8 cellular contexts compared by ENCODE assay signal in genomic region chr4:158722917-158723793, GRCh38. TPM values are rescaled to one million over a fixed set of nuclear protein-coding genes. Genes with fewer than 3 reads are reported as not detected.
DNase-seq lines count a peak whose midpoint lies in the region; ATAC-seq and TF ChIP-seq lines count a peak whose summit lies in the region.

TSS of gene PPID (minus strand) at chr4:158723396. CDS start at chr4:158723288, 108 bp downstream.

- H3K4me2 ChIP-seq in BLaER1 treated with 17β-estradiol and CSF1 and Interleukin-3, amounts not matched to agents 10 nM and 100 nM, result peak within 1 kb of the TSS; percentile 77 to 99 (median 88)

- peak within 1 kb of the TSS; percentile 80 to 94 (median 87) for H3K27ac ChIP-seq in BLaER1 treated with 17β-estradiol and CSF1 and Interleukin-3, amounts not matched to agents 10 nM and 100 nM
- H3K27ac ChIP-seq in left lung, result peak within 1 kb of the TSS; percentile 91 to 97

- H3K4me1 ChIP-seq in BLaER1 treated with 17β-estradiol and CSF1 and Interleukin-3, amounts not matched to agents 10 nM and 100 nM, result peaks cover 5 to 25% (median 14%) of the 10 kb centered on the region in 10 experiments; a peak in 17 of 20 replicates
- peaks cover 0 to 22% of the 10 kb centered on the region in 2 donors for H3K4me1 ChIP-seq in left lung

- H3K36me3 ChIP-seq in BLaER1 treated with 17β-estradiol and CSF1 and Interleukin-3, amounts not matched to agents 10 nM and 100 nM, result peaks cover 25 to 37% (median 34%) of the 10 kb centered on the region in 11 experiments
- peaks cover 0 to 29% of the 10 kb centered on the region in 2 donors for H3K36me3 ChIP-seq in left lung

- intact Hi-C loops in left lung (cut with DNase I), result no loop called here

- peak within 1 kb of the TSS; percentile 73 to 93 (median 85) for H3K4me3 ChIP-seq in BLaER1 treated with 17β-estradiol and CSF1 and Interleukin-3, amounts not matched to agents 10 nM and 100 nM
- peak within 1 kb of the TSS; percentile 50 to 93 for H3K4me3 ChIP-seq in left lung

- peaks cover 0 to under 1% (median 0%) of the 10 kb centered on the region in 11 experiments; a peak in 2 of 22 replicates for H4K20me1 ChIP-seq in BLaER1 treated with 17β-estradiol and CSF1 and Interleukin-3, amounts not matched to agents 10 nM and 100 nM

- no peak for TF ChIP-seq CTCF in left lung (IDR thresholded peaks at IDR 0.05)

- ATAC-seq in GM19328 (IDR thresholded peaks at IDR 0.05; ENCODE audit: unreplicated experiment) (peak; percentile 94), HG03469 (IDR thresholded peaks at IDR 0.05; ENCODE audit: unreplicated experiment) (peak; percentile 93), left lung (peak; percentile 99)

- no peaks in the 10 kb centered on the region for H3K27me3 ChIP-seq in BLaER1 treated with 17β-estradiol and CSF1 and Interleukin-3, amounts not matched to agents 10 nM and 100 nM
- H3K27me3 ChIP-seq in left lung, result no peaks in the 10 kb centered on the region

- DNase-seq in NCI-H526 (lab: John Stamatoyannopoulos, UW) (peak; percentile 85 to 94), dermis blood vessel endothelial cell (peak; percentile 78), left lung (peak; percentile 88 to 97)
- DNase-seq in activated CD4-positive, alpha-beta T cell treated with anti-CD3 and anti-CD28 coated beads, Interleukin-2, amount 50 U/mL, for 4 hours, result peak; percentile 69 to 70
- DNase-seq in stimulated activated CD4-positive, alpha-beta T cell treated with anti-CD3 and anti-CD28 coated beads, Interleukin-2, amount 100 ng/mL, for 4 hours (ENCODE audit: low read depth), result peak; percentile 70

- H3K9me3 ChIP-seq in BLaER1 treated with 17β-estradiol and CSF1 and Interleukin-3, amounts not matched to agents 10 nM and 100 nM (replicated peaks in 1 of 11), result no peaks in the 10 kb centered on the region
- no peaks in the 10 kb centered on the region for H3K9me3 ChIP-seq in left lung

- peak within 1 kb of the TSS; percentile 80 to 95 (median 88) for H3K9ac ChIP-seq in BLaER1 treated with 17β-estradiol and CSF1 and Interleukin-3, amounts not matched to agents 10 nM and 100 nM

RNA-seq across cellular contexts. Expression of gene PPID, which starts in this region (rescaled TPM):
- 26.4 and 35.1 TPM in 2 replicates for total RNA-seq in dermis blood vessel endothelial cell
- total RNA-seq in left lung, result 10 to 100 TPM; 24.2 to 24.3 TPM

Comparison
In these comparisons a context has a peak if more than half of its experiments do, and no peak if none do; other contexts are left out.
1. Peak in every context shown above with its lines: DNase-seq, ATAC-seq, H3K4me3 ChIP-seq and H3K27ac ChIP-seq.